Comparison of ENCODE assay signal across 24 cellular contexts in the genomic region with DNA sequence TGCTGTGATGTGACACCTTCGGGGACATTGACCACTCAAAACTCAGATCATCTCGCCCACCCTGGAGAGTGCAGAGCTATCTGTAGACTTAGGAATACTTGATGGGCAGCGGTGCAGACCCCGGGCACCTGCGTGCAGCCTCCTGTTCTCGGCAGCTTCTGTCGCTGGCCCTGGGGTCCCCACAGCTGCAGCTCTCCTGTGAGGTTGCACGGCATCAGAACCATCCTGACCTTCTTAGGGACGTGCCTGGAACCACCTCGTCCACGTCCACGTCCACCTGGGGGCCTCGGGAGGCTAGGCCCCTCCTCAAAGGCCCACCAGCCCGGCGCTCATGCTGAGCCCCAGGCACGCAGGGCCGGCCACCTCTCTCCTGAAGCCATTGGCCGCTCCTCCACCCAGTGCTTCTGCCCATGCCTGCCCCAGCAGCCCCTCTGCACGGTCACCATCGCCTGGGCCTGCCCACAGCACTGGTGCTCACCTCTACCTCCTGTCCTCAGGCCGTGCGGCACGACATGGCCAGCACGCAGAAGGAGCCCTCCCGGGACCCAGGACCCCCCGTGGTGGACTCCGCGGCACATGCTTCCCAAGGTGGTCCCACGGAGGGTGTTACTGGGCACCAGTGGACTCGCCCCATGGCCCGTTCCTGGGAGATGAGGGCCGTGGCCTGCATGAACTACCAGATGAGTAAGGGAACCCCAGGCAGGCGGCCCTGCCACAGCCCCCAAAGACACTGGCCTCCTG. TPM values are rescaled to one million over a fixed set of nuclear protein-coding genes. Genes with fewer than 3 reads are reported as not detected.
DNase-seq lines count a peak whose midpoint lies in the region; ATAC-seq, FAIRE-seq and TF ChIP-seq lines count a peak whose summit lies in the region.
"Had no signal": no experiment of that assay in that cellular context is flagged by ENCODE, and none has a peak within 500 bp of the region (broad histone marks: within the 10 kb centered on the region; RNA-seq: fewer than 3 reads in every experiment).

No MANE protein-coding gene starts in this region.

- H3K4me1 ChIP-seq in ectodermal cell (ENCODE audit: control insufficient read depth, insufficient read depth, low read length): peaks cover 36% of the 10 kb centered on the region
- H3K4me1 ChIP-seq: prostate gland had no signal

- H3K27ac Mint-ChIP-seq in neural crest cell (ENCODE audit: unreplicated experiment): peak overlapping the region; percentile 86
- H3K27ac Mint-ChIP-seq: activated CD8-positive, alpha-beta memory T cell treated with anti-CD3 and anti-CD28 coated beads, Interleukin-2, amount 10 ng/mL, durations not matched to agents 7 days and 5 days; activated naive CD4-positive, alpha-beta T cell treated with anti-CD3 and anti-CD28 coated beads, Interleukin-2, amount 50 U/mL, for 24 hours; activated T-helper 1 cell treated with anti-CD3 and anti-CD28 coated beads, Interleukin-12 subunit alpha, Interleukin-12 subunit beta, Interleukin-2, Interleukin-4 antibody, amounts not matched to agents 30 ng/mL and 10 ng/mL and 1 ng/mL, durations not matched to agents 14 hours and 24 hours and 36 hours had no signal

- intact Hi-C loops in Right ventricle myocardium inferior (cut with DNase I): no loop called here
- intact Hi-C loops in left ventricle myocardium superior (cut with micrococcal nuclease): no loop called here

- TF ChIP-seq CTCF in neural crest cell (conservative IDR thresholded peaks at IDR 0.05): no peak
- TF ChIP-seq CTCF in D721Med (IDR thresholded peaks at IDR 0.05; ENCODE audit: insufficient read depth, missing control alignments): no peak

- H3K27ac ChIP-seq in ectodermal cell (ENCODE audit: insufficient read depth, low read depth, low read length, poor library complexity, severe bottlenecking): peak overlapping the region; percentile 97
- H3K27ac ChIP-seq: prostate gland, testis had no signal

- ATAC-seq in Right ventricle myocardium inferior (no peak), left ventricle myocardium superior (no peak)
- ATAC-seq: activated CD8-positive, alpha-beta memory T cell treated with anti-CD3 and anti-CD28 coated beads, Interleukin-2, amount 10 ng/mL, durations not matched to agents 7 days and 5 days had no signal

- peak overlapping the region; percentile 84 for H3K4me3 Mint-ChIP-seq in neural crest cell
- H3K4me3 Mint-ChIP-seq: activated CD8-positive, alpha-beta memory T cell treated with anti-CD3 and anti-CD28 coated beads, Interleukin-2, amount 10 ng/mL, durations not matched to agents 7 days and 5 days; activated naive CD4-positive, alpha-beta T cell treated with anti-CD3 and anti-CD28 coated beads, Interleukin-2, amount 50 U/mL, for 24 hours; activated T-helper 1 cell treated with anti-CD3 and anti-CD28 coated beads, Interleukin-12 subunit alpha, Interleukin-12 subunit beta, Interleukin-2, Interleukin-4 antibody, amounts not matched to agents 30 ng/mL and 10 ng/mL and 1 ng/mL, durations not matched to agents 14 hours and 24 hours and 36 hours had no signal

- no peaks in the 10 kb centered on the region for H3K9me3 ChIP-seq in ectodermal cell (ENCODE audit: control insufficient read depth, low read length)
- H3K9me3 ChIP-seq: heart left ventricle, prostate gland, testis had no signal

- H3K4me3 ChIP-seq in ectodermal cell (ENCODE audit: insufficient read depth, low read depth, low read length): peak overlapping the region; percentile 16
- H3K4me3 ChIP-seq: heart left ventricle, prostate gland, smooth muscle cell, testis had no signal

- no peaks in the 10 kb centered on the region for H3K9me3 Mint-ChIP-seq in neural crest cell
- H3K9me3 Mint-ChIP-seq: activated naive CD4-positive, alpha-beta T cell treated with anti-CD3 and anti-CD28 coated beads, Interleukin-2, amount 50 U/mL, for 24 hours; activated T-helper 1 cell treated with anti-CD3 and anti-CD28 coated beads, Interleukin-12 subunit alpha, Interleukin-12 subunit beta, Interleukin-2, Interleukin-4 antibody, amounts not matched to agents 30 ng/mL and 10 ng/mL and 1 ng/mL, durations not matched to agents 14 hours and 24 hours and 36 hours; nephron had no signal

- H3K4me1 Mint-ChIP-seq in neural crest cell: peaks cover 22% of the 10 kb centered on the region
- H3K4me1 Mint-ChIP-seq: activated CD8-positive, alpha-beta memory T cell treated with anti-CD3 and anti-CD28 coated beads, Interleukin-2, amount 10 ng/mL, durations not matched to agents 7 days and 5 days; activated naive CD4-positive, alpha-beta T cell treated with anti-CD3 and anti-CD28 coated beads, Interleukin-2, amount 50 U/mL, for 24 hours had no signal

- peaks cover 9% of the 10 kb centered on the region for H3K36me3 ChIP-seq in ectodermal cell (ENCODE audit: control insufficient read depth, insufficient read depth, low read length)

- 92 to 93% methylated on average over 33 of the region's 33 CpGs for WGBS in ectodermal cell, 2 experiments

- no peaks in the 10 kb centered on the region for H3K27me3 ChIP-seq in ectodermal cell (ENCODE audit: control insufficient read depth, insufficient read depth, low read length, poor library complexity, severe bottlenecking)
- H3K27me3 ChIP-seq: heart left ventricle, testis had no signal

- FAIRE-seq in D721Med (lab: Jason Lieb, UNC): no peak
- FAIRE-seq: A204.1 had no signal

- peaks cover 2% of the 10 kb centered on the region for H3K27me3 Mint-ChIP-seq in neural crest cell (ENCODE audit: low read depth)
- H3K27me3 Mint-ChIP-seq: activated CD8-positive, alpha-beta memory T cell treated with anti-CD3 and anti-CD28 coated beads, Interleukin-2, amount 10 ng/mL, durations not matched to agents 7 days and 5 days; activated naive CD4-positive, alpha-beta T cell treated with anti-CD3 and anti-CD28 coated beads, Interleukin-2, amount 50 U/mL, for 24 hours had no signal

- peak; percentile 62 for DNase-seq in Right ventricle myocardium inferior (ENCODE audit: missing footprints)
- no peak for DNase-seq in left ventricle myocardium superior
- no peak for DNase-seq in neural crest cell (ENCODE audit: low read depth, low spot score)
- DNase-seq in DMS153 treated with DMSO at 0.1 percent for 48 hours (lab: John Stamatoyannopoulos, UW; ENCODE audit: unreplicated experiment): no peak
- DNase-seq in DMS53 (lab: John Stamatoyannopoulos, UW): no peak
- DNase-seq in T-helper 2 cell: no peak
- no peak for DNase-seq in D721Med (ENCODE audit: insufficient read length, low spot score)
- DNase-seq: activated CD8-positive, alpha-beta memory T cell treated with anti-CD3 and anti-CD28 coated beads, Interleukin-2, amount 10 ng/mL, durations not matched to agents 7 days and 5 days; MM.1S; NCI-H1436; NCI-H510A treated with DMSO at 0.1 percent for 48 hours; stimulated activated CD4-positive, alpha-beta T cell treated with anti-CD3 and anti-CD28 coated beads, Interleukin-2, amount 100 ng/mL, for 48 hours; stimulated activated naive CD4-positive, alpha-beta T cell; testis had no signal

- peaks cover 3% of the 10 kb centered on the region for H3K36me3 Mint-ChIP-seq in neural crest cell (ENCODE audit: low read depth)
- H3K36me3 Mint-ChIP-seq: activated CD8-positive, alpha-beta memory T cell treated with anti-CD3 and anti-CD28 coated beads, Interleukin-2, amount 10 ng/mL, durations not matched to agents 7 days and 5 days; activated naive CD4-positive, alpha-beta T cell treated with anti-CD3 and anti-CD28 coated beads, Interleukin-2, amount 50 U/mL, for 24 hours had no signal

RNA-seq across cellular contexts. Expression of a gene that starts 2.3 kb away (rescaled TPM):
- total RNA-seq in Right ventricle myocardium inferior (0.16 TPM), left ventricle myocardium superior (0.10 TPM), neural crest cell (8.1 and 8.5 TPM in 2 replicates)
- 23.1 TPM for polyA plus RNA-seq in ectodermal cell (2013, experiment 1 of 4)
- 30.3 TPM for polyA plus RNA-seq in ectodermal cell (2013, experiment 2 of 4)
- 31.3 TPM for polyA plus RNA-seq in ectodermal cell (2013, experiment 3 of 4)
- 34.0 TPM for polyA plus RNA-seq in ectodermal cell (2013, experiment 4 of 4)
- total RNA-seq: H4, smooth muscle cell had no signal
- polyA plus RNA-seq: BJ had no signal

RNA-seq across cellular contexts. Expression of a gene that starts 7.6 kb away (rescaled TPM):
- total RNA-seq in Right ventricle myocardium inferior (53.5 TPM), left ventricle myocardium superior (62.2 TPM), neural crest cell (73.4 and 75.3 TPM in 2 replicates)
- 57.5 TPM for polyA plus RNA-seq in ectodermal cell (2013, experiment 1 of 4)
- polyA plus RNA-seq in ectodermal cell (2013, experiment 2 of 4): 60.6 TPM
- polyA plus RNA-seq in ectodermal cell (2013, experiment 3 of 4): 67.3 TPM
- 70.6 TPM for polyA plus RNA-seq in ectodermal cell (2013, experiment 4 of 4)

RNA-seq across cellular contexts. Expression of a gene that starts 13.1 kb away (rescaled TPM):
- total RNA-seq in Right ventricle myocardium inferior (194 TPM), left ventricle myocardium superior (187 TPM), neural crest cell (16.2 and 17.6 TPM in 2 replicates)
- polyA plus RNA-seq in ectodermal cell (2013, experiment 1 of 4): 6.4 TPM
- 5.7 TPM for polyA plus RNA-seq in ectodermal cell (2013, experiment 2 of 4)
- 7.8 TPM for polyA plus RNA-seq in ectodermal cell (2013, experiment 3 of 4)
- 8.3 TPM for polyA plus RNA-seq in ectodermal cell (2013, experiment 4 of 4)

RNA-seq across cellular contexts. Expression of a gene that starts 20.7 kb away (rescaled TPM):
- 7.7 TPM for total RNA-seq in Right ventricle myocardium inferior
- total RNA-seq in left ventricle myocardium superior: 10.9 TPM
- polyA plus RNA-seq in ectodermal cell (2013, experiment 1 of 4): 65.7 TPM
- 67.4 TPM for polyA plus RNA-seq in ectodermal cell (2013, experiment 2 of 4)
- polyA plus RNA-seq in ectodermal cell (2013, experiment 3 of 4): 42.8 TPM
- 52.4 TPM for polyA plus RNA-seq in ectodermal cell (2013, experiment 4 of 4)
- 95.8 and 97.0 TPM in 2 replicates for total RNA-seq in neural crest cell

RNA-seq across cellular contexts. Expression of a gene that starts 38.6 kb away (rescaled TPM):
- 8.8 TPM for total RNA-seq in Right ventricle myocardium inferior
- 11.4 TPM for total RNA-seq in left ventricle myocardium superior
- polyA plus RNA-seq in ectodermal cell (2013, experiment 1 of 4): 27.8 TPM
- polyA plus RNA-seq in ectodermal cell (2013, experiment 2 of 4): 23.7 TPM
- polyA plus RNA-seq in ectodermal cell (2013, experiment 3 of 4): 18.6 TPM
- polyA plus RNA-seq in ectodermal cell (2013, experiment 4 of 4): 21.4 TPM
- 30.9 and 31.6 TPM in 2 replicates for total RNA-seq in neural crest cell

Comparison
In these comparisons a context has a peak if more than half of its experiments do, and no peak if none do; other contexts are left out.
1. RNA of a gene that starts 13.1 kb away (total RNA-seq): 194 TPM in Right ventricle myocardium inferior (single experiment) and 187 TPM in left ventricle myocardium superior (single experiment); 16.2 to 17.6 TPM in neural crest cell; every median in the first group is over 10 times any median in the second.